In genomic region chr1:221987860-221988520, GRCh38 we compare ENCODE assay signal across 1 cellular context.
A peak's percentile ranks its signal among the peaks of the same experiment; 100 is the strongest.
TF ChIP-seq lines count a peak whose summit lies in the region.

No MANE protein-coding gene starts in this region.

TF ChIP-seq in K562, 482 proteins besides CTCF, POLR2A, EP300 and RAD21 (continued from another document and continues in another):
- peak; percentile 15; the same call in 1 of the 2 replicates for TF ChIP-seq NFIC (IDR thresholded peaks at IDR 0.05)
- peak; percentile 94 for TF ChIP-seq PKNOX1 (IDR thresholded peaks at IDR 0.05)
- TF ChIP-seq ZNF239 (CRISPR knock-in tag; IDR thresholded peaks at IDR 0.05) = 0 out of 2 replicates have a peak, but pooled peaks have one; percentile 13
- TF ChIP-seq PBX2 (CRISPR knock-in tag; IDR thresholded peaks at IDR 0.05; ENCODE audit: low read depth) = peak; percentile 41; the same call in 1 of the 2 replicates
- TF ChIP-seq PBX2 (tag; conservative IDR thresholded peaks at IDR 0.05; ENCODE audit: low read depth) = peak; percentile 97
- TF ChIP-seq PHTF2 (CRISPR knock-in tag; IDR thresholded peaks at IDR 0.05) = no peak
- TF ChIP-seq GABPA (tag; conservative IDR thresholded peaks at IDR 0.05; ENCODE audit: low read depth) = no peak
- TF ChIP-seq ESRRA (IDR thresholded peaks at IDR 0.05; ENCODE audit: borderline replicate concordance, low read depth) = peak; percentile 60; the same call in 1 of the 2 replicates
- TF ChIP-seq E2F4 (CRISPR knock-in tag; IDR thresholded peaks at IDR 0.05; ENCODE audit: low read depth) = no peak
- TF ChIP-seq SLC30A9 (CRISPR knock-in tag; IDR thresholded peaks at IDR 0.05) = no peak
- no peak for TF ChIP-seq PRPF4 (IDR thresholded peaks at IDR 0.05; ENCODE audit: insufficient read depth, low read depth, low read length, poor library complexity, severe bottlenecking)
- TF ChIP-seq SIRT6 (IDR thresholded peaks at IDR 0.05; ENCODE audit: low read depth, low read length) = no peak
- peak; percentile 98 for TF ChIP-seq ATF3 (IDR thresholded peaks at IDR 0.05)
- TF ChIP-seq ATF3 (CRISPR knock-in tag; conservative IDR thresholded peaks at IDR 0.05) = peak; percentile 92
- no peak for TF ChIP-seq DNMT1 (IDR thresholded peaks at IDR 0.05)
- peak; percentile 85 for TF ChIP-seq ZNF316 (IDR thresholded peaks at IDR 0.05)
- TF ChIP-seq NR0B1 (IDR thresholded peaks at IDR 0.05; ENCODE audit: partially characterized antibody) = no peak
- TF ChIP-seq MITF (IDR thresholded peaks at IDR 0.05) = 0 out of 2 replicates have a peak, but pooled peaks have one; percentile 66
- no peak for TF ChIP-seq ELK3 (CRISPR knock-in tag; IDR thresholded peaks at IDR 0.05)
- TF ChIP-seq OTX1 (CRISPR knock-in tag; IDR thresholded peaks at IDR 0.05) = no peak
- TF ChIP-seq RCOR1 (IDR thresholded peaks at IDR 0.05; ENCODE audit: borderline replicate concordance in 1 of 2, low read depth in 2 of 2, low read length in 2 of 2) = peak in 1 of 2 experiments; percentile 65; a peak in 1 of 4 replicates
- TF ChIP-seq PRMT5 (CRISPR knock-in tag; IDR thresholded peaks at IDR 0.05) = no peak
- TF ChIP-seq SUPT5H (IDR thresholded peaks at IDR 0.05) = no peak
- TF ChIP-seq MBD1 (CRISPR knock-in tag; IDR thresholded peaks at IDR 0.05) = no peak
- peak; percentile 51; the same call in 1 of the 2 replicates for TF ChIP-seq CREB1 (IDR thresholded peaks at IDR 0.05)
- no peak for TF ChIP-seq CREB1 (CRISPR knock-in tag; IDR thresholded peaks at IDR 0.05)
- TF ChIP-seq MAZ (CRISPR knock-in tag; conservative IDR thresholded peaks at IDR 0.05 in 1 of 2, IDR thresholded peaks at IDR 0.05 in 1 of 2) = 0 out of 4 replicates have a peak, but pooled peaks of 1 of the 2 experiments have one; percentile 27
- no peak for TF ChIP-seq ZFP91 (CRISPR knock-in tag; IDR thresholded peaks at IDR 0.05)
- no peak for TF ChIP-seq ATF2 (CRISPR knock-in tag; IDR thresholded peaks at IDR 0.05)
- TF ChIP-seq ZNF175 (CRISPR knock-in tag; IDR thresholded peaks at IDR 0.05; ENCODE audit: low read depth) = peak; percentile 48; the same call in 1 of the 2 replicates
- TF ChIP-seq KHSRP (IDR thresholded peaks at IDR 0.05) = no peak
- no peak for TF ChIP-seq CHCHD3 (CRISPR knock-in tag; IDR thresholded peaks at IDR 0.05)
- peak; percentile 91 for TF ChIP-seq ARID1B (IDR thresholded peaks at IDR 0.05)
- peak in 1 of 2 experiments; percentile 73; a peak in 2 of 4 replicates for TF ChIP-seq HDAC1 (IDR thresholded peaks at IDR 0.05)
- TF ChIP-seq ZNF212 (CRISPR knock-in tag; IDR thresholded peaks at IDR 0.05) = 0 out of 2 replicates have a peak, but pooled peaks have one; percentile 17
- TF ChIP-seq MIER1 (IDR thresholded peaks at IDR 0.05; ENCODE audit: low read depth) = no peak
- TF ChIP-seq ZNF436 (CRISPR knock-in tag; IDR thresholded peaks at IDR 0.05) = no peak
- TF ChIP-seq NBN (IDR thresholded peaks at IDR 0.05; ENCODE audit: low read depth) = peak; percentile 47
- TF ChIP-seq SMARCE1 (IDR thresholded peaks at IDR 0.05) = peak; percentile 91
- no peak for TF ChIP-seq CHAMP1 (IDR thresholded peaks at IDR 0.05)
- TF ChIP-seq CBX8 (IDR thresholded peaks at IDR 0.05; ENCODE audit: borderline replicate concordance, extremely low read depth, low read depth, low read length, poor library complexity, severe bottlenecking) = no peak
- TF ChIP-seq NKRF (IDR thresholded peaks at IDR 0.05; ENCODE audit: borderline replicate concordance) = no peak
